Comparison of ENCODE assay signal across 29 cellular contexts in the genomic region with DNA sequence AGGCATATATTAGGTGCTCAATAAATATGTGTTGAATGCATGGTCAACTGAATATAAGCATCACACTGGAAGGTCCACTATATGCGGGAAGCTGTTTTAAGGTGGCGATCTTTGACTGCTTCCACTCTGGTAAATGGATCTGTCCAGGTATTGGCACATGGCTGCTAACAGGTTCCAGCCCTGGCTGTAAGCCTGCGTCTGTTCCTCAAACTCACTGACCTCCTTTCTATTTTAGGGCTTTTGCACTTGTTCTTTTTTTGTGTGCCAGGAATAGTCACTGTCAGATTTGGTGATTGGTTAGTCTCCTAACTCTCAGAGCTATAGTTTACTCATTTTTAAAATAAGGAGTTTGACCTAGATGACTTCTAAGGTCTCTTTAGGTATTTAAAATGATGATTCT. TPM values are rescaled to one million over a fixed set of nuclear protein-coding genes. Genes with fewer than 3 reads are reported as not detected.
"Had no signal": no experiment of that assay in that cellular context is flagged by ENCODE, and none has a peak within 500 bp of the region (broad histone marks: within the 10 kb centered on the region; RNA-seq: fewer than 3 reads in every experiment).

No MANE protein-coding gene starts in this region.

- H3K4me1 ChIP-seq: lower lobe of right lung, neural progenitor cell, parathyroid adenoma, psoas muscle, testis, thyroid gland had no signal

- H3K36me3 ChIP-seq: lower lobe of right lung, neural progenitor cell, neutrophil, thyroid gland, uterus had no signal

- ATAC-seq: lower lobe of right lung; natural killer cell; sciatic nerve; stimulated activated naive B cell treated with anti-CD40 and anti-IgM and Interleukin-4, amounts not matched to agents 10 μg/mL and 1 μg/mL and 100 μg/mL, for 72 hours; stimulated activated naive CD8-positive, alpha-beta T cell treated with anti-CD3 and anti-CD28 coated beads, Interleukin-15, Interleukin-2, amounts not matched to agents 100 U/mL and 50 U/mL, for 24 hours had no signal

- H3K27me3 ChIP-seq: neural progenitor cell, neutrophil, stomach, testis, thyroid gland, uterus had no signal

- H3K27ac ChIP-seq: lower lobe of right lung, neural progenitor cell, neutrophil, parathyroid adenoma, psoas muscle, skin epidermis, stomach, testis, thyroid gland, uterus had no signal

- FAIRE-seq: islet of Langerhans, kidney had no signal

- DNase-seq: hypothalamus; immature natural killer cell; kidney; lower lobe of right lung; mammary epithelial cell; mesenchymal stem cell; naive B cell; natural killer cell; nephron progenitor cell; occipital lobe; psoas muscle; stimulated activated CD4-positive, alpha-beta T cell treated with anti-CD3 and anti-CD28 coated beads, Interleukin-12 subunit alpha, Interleukin-12 subunit beta, amount 100 ng/mL, for 4 hours; stimulated activated CD4-positive, alpha-beta T cell treated with anti-CD3 and anti-CD28 coated beads, Interleukin-15, amount 100 ng/mL, for 24 hours; stimulated activated CD4-positive, alpha-beta T cell treated with anti-CD3 and anti-CD28 coated beads, Interleukin-2, amount 100 ng/mL, for 24 hours; stimulated activated CD4-positive, alpha-beta T cell treated with anti-CD3 and anti-CD28 coated beads, Interleukin-4, amount 100 ng/mL, for 1 hour; stimulated activated naive B cell treated with anti-CD40 and anti-IgM and Interleukin-4, amounts not matched to agents 10 μg/mL and 1 μg/mL and 100 μg/mL, for 72 hours; stimulated activated naive CD8-positive, alpha-beta T cell treated with anti-CD3 and anti-CD28 coated beads, Interleukin-15, Interleukin-2, amounts not matched to agents 100 U/mL and 50 U/mL, for 24 hours; stomach; testis; thyroid gland; trophoblast cell; uterus had no signal

- H3K4me3 ChIP-seq: lower lobe of right lung, neural progenitor cell, psoas muscle, skin epidermis, stomach, testis, thyroid gland, uterus had no signal

- H3K9me3 ChIP-seq: lower lobe of right lung, neutrophil, psoas muscle, stomach, testis, thyroid gland, uterus had no signal

RNA-seq across cellular contexts. Expression of a gene that starts 46.2 kb away (rescaled TPM):
- total RNA-seq: osteocyte had no signal
